ENCODE assay signal across 8 cellular contexts in genomic region chr1:45687753-45688737, GRCh38. TPM values are rescaled to one million over a fixed set of nuclear protein-coding genes. Genes with fewer than 3 reads are reported as not detected.
DNase-seq lines count a peak whose midpoint lies in the region; ATAC-seq lines count a peak whose summit lies in the region.

TMEM69 (plus strand) TSS chr1:45688181; CDS start chr1:45691069, 2,888 bp downstream.

- peak; percentile 82 to 85 (median 84) for DNase-seq in CD4-positive, alpha-beta memory T cell
- peak; percentile 15 for DNase-seq in NCI-H524 treated with DMSO at 0.1 percent for 48 hours (lab: John Stamatoyannopoulos, UW)
- peak; percentile 86 for DNase-seq in activated CD4-positive, alpha-beta T cell treated with anti-CD3 and anti-CD28 coated beads for 36 hours
- peak; percentile 53 to 57 for DNase-seq in stimulated activated CD4-positive, alpha-beta T cell treated with anti-CD3 and anti-CD28 coated beads, Interleukin-1b, Interleukin-23, amount 100 ng/mL, for 1 hour (ENCODE audit: low read depth in 2 of 2)

- H3K27ac Mint-ChIP-seq in CD4-positive, alpha-beta memory T cell, result peak within 1 kb of the TSS; percentile 98 to 100 (median 100)
- peak within 1 kb of the TSS; percentile 95 for H3K27ac Mint-ChIP-seq in activated CD4-positive, alpha-beta T cell treated with anti-CD3 and anti-CD28 coated beads for 36 hours

- ATAC-seq in HG02885 (IDR thresholded peaks at IDR 0.05; ENCODE audit: poor library complexity, unreplicated experiment) (peak; percentile 16), GM21619 (IDR thresholded peaks at IDR 0.05; ENCODE audit: unreplicated experiment) (no peak)
- ATAC-seq in activated CD4-positive, alpha-beta T cell treated with anti-CD3 and anti-CD28 coated beads for 36 hours, result no peak

- H3K4me1 Mint-ChIP-seq in CD4-positive, alpha-beta memory T cell, result peaks cover 19 to 55% (median 35%) of the 10 kb centered on the region in 4 donors
- peaks cover 42% of the 10 kb centered on the region for H3K4me1 Mint-ChIP-seq in activated CD4-positive, alpha-beta T cell treated with anti-CD3 and anti-CD28 coated beads for 36 hours

- CTCF ChIA-PET in CD4-positive, alpha-beta memory T cell (lab: Charles Lee; ENCODE audit: partially characterized antibody), result no interaction called here
- CTCF ChIA-PET in activated CD4-positive, alpha-beta T cell treated with anti-CD3 and anti-CD28 coated beads for 36 hours (lab: Charles Lee), result interaction anchor here (0.7 to 1.2 kb wide), 3 partner anchors 11 to 196 kb away, joined by 3 to 4 read pairs (median 3); no protein-coding TSS in a partner anchor

- no peaks in the 10 kb centered on the region for H3K9me3 ChIP-seq in CD4-positive, alpha-beta memory T cell (ENCODE audit: control insufficient read depth in 1 of 2, low read length in 2 of 2)

- intact Hi-C loops in CD4-positive, alpha-beta memory T cell (cut with micrococcal nuclease), result loop anchor here (1.0 to 10.0 kb wide), 15 partner anchors 62 to 1029 kb away; partner anchors contain the start of genes ARMH1, CCDC163, EFCAB14 and EIF2B3
- intact Hi-C loops in activated CD4-positive, alpha-beta T cell treated with anti-CD3 and anti-CD28 coated beads for 36 hours (cut with DNase I, micrococcal nuclease), result loop anchor here (1.0 to 10.0 kb wide), 24 partner anchors 33 to 1656 kb away; partner anchors contain the start of genes CCDC163 (in 2 of the 2), MMACHC (in 2 of the 2), NSUN4 (in 2 of the 2) and RAD54L (in 2 of the 2)

- peak within 1 kb of the TSS; percentile 95 to 100 (median 99) for H3K4me3 Mint-ChIP-seq in CD4-positive, alpha-beta memory T cell
- H3K4me3 Mint-ChIP-seq in activated CD4-positive, alpha-beta T cell treated with anti-CD3 and anti-CD28 coated beads for 36 hours, result peak within 1 kb of the TSS; percentile 87

- peaks cover 47% of the 10 kb centered on the region for H3K4me1 ChIP-seq in CD4-positive, alpha-beta memory T cell (ENCODE audit: insufficient read depth, low read length)

- POLR2A ChIA-PET in CD4-positive, alpha-beta memory T cell (lab: Charles Lee; ENCODE audit: partially characterized antibody), result interaction anchor here (0.6 to 4.0 kb wide), 26 partner anchors 10 to 1013 kb away, joined by 3 to 72 read pairs (median 4); partner anchors contain the start of genes ARMH1, BTBD19, IPP and LRRC41
- POLR2A ChIA-PET in activated CD4-positive, alpha-beta T cell treated with anti-CD3 and anti-CD28 coated beads for 36 hours (lab: Charles Lee), result interaction anchor here (0.6 to 2.6 kb wide), 6 partner anchors 9 to 615 kb away, joined by 3 to 15 read pairs (median 4); partner anchors contain the start of genes LRRC41, RAD54L and UQCRH

- H3K9me3 Mint-ChIP-seq in CD4-positive, alpha-beta memory T cell, result no peaks in the 10 kb centered on the region
- H3K9me3 Mint-ChIP-seq in activated CD4-positive, alpha-beta T cell treated with anti-CD3 and anti-CD28 coated beads for 36 hours (ENCODE audit: low read depth), result no peaks in the 10 kb centered on the region

- no peaks in the 10 kb centered on the region for H3K27me3 ChIP-seq in CD4-positive, alpha-beta memory T cell (ENCODE audit: insufficient read depth, low read length)
- no peaks in the 10 kb centered on the region for H3K27me3 ChIP-seq in layer of hippocampus (ENCODE audit: control insufficient read depth, insufficient read depth, low read length)

- H3K27me3 Mint-ChIP-seq in CD4-positive, alpha-beta memory T cell, result no peaks in the 10 kb centered on the region
- no peaks in the 10 kb centered on the region for H3K27me3 Mint-ChIP-seq in activated CD4-positive, alpha-beta T cell treated with anti-CD3 and anti-CD28 coated beads for 36 hours

- peaks cover 10% of the 10 kb centered on the region for H3K36me3 ChIP-seq in CD4-positive, alpha-beta memory T cell (ENCODE audit: insufficient read depth, low read length)

- peaks cover 0 to 40% of the 10 kb centered on the region in 2 donors for H3K36me3 Mint-ChIP-seq in CD4-positive, alpha-beta memory T cell
- H3K36me3 Mint-ChIP-seq in activated CD4-positive, alpha-beta T cell treated with anti-CD3 and anti-CD28 coated beads for 36 hours (ENCODE audit: low read depth), result peaks cover 32% of the 10 kb centered on the region

- peak within 1 kb of the TSS; percentile 94 for H3K27ac ChIP-seq in CD4-positive, alpha-beta memory T cell (ENCODE audit: low read depth, low read length)
- H3K27ac ChIP-seq in cingulate gyrus (ENCODE audit: low read depth, low read length) (peak within 1 kb of the TSS; percentile 97), layer of hippocampus (ENCODE audit: low read depth, low read length) (peak within 1 kb of the TSS; percentile 94)

- H3K4me3 ChIP-seq in CD4-positive, alpha-beta memory T cell (ENCODE audit: low read length in 2 of 2), result peak within 1 kb of the TSS; percentile 99 to 100

RNA-seq across cellular contexts. Expression of gene TMEM69, which starts in this region (rescaled TPM):
- total RNA-seq in CD4-positive, alpha-beta memory T cell, result 10 to 100 TPM; 26.1 to 26.7 TPM
- 10 to 100 TPM; 36.1 to 42.5 TPM for polyA plus RNA-seq in CD4-positive, alpha-beta memory T cell
- total RNA-seq in activated CD4-positive, alpha-beta T cell treated with anti-CD3 and anti-CD28 coated beads for 36 hours, result 10 to 100 TPM; 30.2 to 44.3 TPM

Comparison
In these comparisons a context has a peak if more than half of its experiments do, and no peak if none do; other contexts are left out.
1. DNase-seq: peak in every context shown above with its lines; median percentile 86 in activated CD4-positive, alpha-beta T cell treated with anti-CD3 and anti-CD28 coated beads for 36 hours; 84 in CD4-positive, alpha-beta memory T cell; 55 in stimulated activated CD4-positive, alpha-beta T cell treated with anti-CD3 and anti-CD28 coated beads, Interleukin-1b, Interleukin-23, amount 100 ng/mL, for 1 hour; 15 in NCI-H524 treated with DMSO at 0.1 percent for 48 hours.